In the genomic region with DNA sequence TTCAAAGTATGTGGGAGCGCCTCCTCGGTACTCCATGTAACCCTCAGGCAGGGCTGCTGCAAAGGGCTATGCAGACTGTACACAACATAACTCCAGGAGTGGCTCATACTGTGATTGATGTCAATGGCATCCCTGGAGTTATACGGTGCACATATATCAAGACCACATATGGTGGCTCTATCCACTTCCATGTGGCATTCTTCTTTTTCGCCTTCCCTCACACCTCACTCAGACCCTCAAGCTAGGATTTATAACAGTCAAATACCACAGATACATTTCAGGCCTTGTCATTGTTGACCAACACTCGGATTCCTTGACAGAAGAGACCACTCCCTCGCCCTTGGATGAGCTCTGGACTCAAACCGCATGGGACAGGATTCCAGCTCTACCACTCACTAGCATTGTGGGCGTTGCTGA, we compare ENCODE assay signal across 19 cellular contexts. TPM values are rescaled to one million over a fixed set of nuclear protein-coding genes. Genes with fewer than 3 reads are reported as not detected.
DNase-seq lines count a peak whose midpoint lies in the region; ATAC-seq, FAIRE-seq and TF ChIP-seq lines count a peak whose summit lies in the region.
"Had no signal": no experiment of that assay in that cellular context is flagged by ENCODE, and none has a peak within 500 bp of the region (broad histone marks: within the 10 kb centered on the region; RNA-seq: fewer than 3 reads in every experiment).

No MANE protein-coding gene starts in this region.

- no peak overlapping the region for H3K4me3 Mint-ChIP-seq in CD4-positive, alpha-beta T cell
- H3K4me3 Mint-ChIP-seq: activated naive CD4-positive, alpha-beta T cell treated with anti-CD3 and anti-CD28 coated beads, Interleukin-2, amount 50 U/mL, for 24 hours; CD4-positive, alpha-beta memory T cell; nephron progenitor cell had no signal

- no peak overlapping the region for H2AK5ac ChIP-seq in trophoblast cell (ENCODE audit: low read length)

- POLR2A ChIA-PET in CD4-positive, alpha-beta T cell (lab: Charles Lee): no interaction called here

- TF ChIP-seq CTCF in CD4-positive, alpha-beta T cell (IDR thresholded peaks at IDR 0.05): no peak

- H4K8ac ChIP-seq in trophoblast cell (ENCODE audit: low read depth, low read length): no peak overlapping the region

- H3K18ac ChIP-seq in trophoblast cell (ENCODE audit: low read length): no peak overlapping the region

- H4K91ac ChIP-seq in trophoblast cell (ENCODE audit: low read depth, low read length): no peak overlapping the region

- H3K36me3 Mint-ChIP-seq in CD4-positive, alpha-beta T cell (ENCODE audit: low read depth): no peaks in the 10 kb centered on the region
- H3K36me3 Mint-ChIP-seq: activated naive CD4-positive, alpha-beta T cell treated with anti-CD3 and anti-CD28 coated beads, Interleukin-2, amount 50 U/mL, for 24 hours; CD4-positive, alpha-beta memory T cell had no signal

- H3K4me3 ChIP-seq in trophoblast cell (ENCODE audit: low read depth, low read length) (no peak overlapping the region), H7 (ENCODE audit: insufficient read depth, low read depth, low read length) (no peak overlapping the region)
- H3K4me3 ChIP-seq: colonic mucosa, skin epidermis had no signal

- no peaks in the 10 kb centered on the region for H3K27me3 ChIP-seq in trophoblast cell (ENCODE audit: insufficient read depth, low read length)
- H3K27me3 ChIP-seq in H7 (ENCODE audit: control insufficient read depth, insufficient read depth, low read length): no peaks in the 10 kb centered on the region
- H3K27me3 ChIP-seq in CD4-positive, alpha-beta T cell (ENCODE audit: control insufficient read depth, insufficient read depth, low read length): no peaks in the 10 kb centered on the region
- H3K27me3 ChIP-seq: colonic mucosa had no signal

- peaks cover 21% of the 10 kb centered on the region for H3K79me1 ChIP-seq in trophoblast cell (ENCODE audit: low read length)

- no peaks in the 10 kb centered on the region for H3K4me1 Mint-ChIP-seq in CD4-positive, alpha-beta T cell (ENCODE audit: low read depth)
- H3K4me1 Mint-ChIP-seq: activated naive CD4-positive, alpha-beta T cell treated with anti-CD3 and anti-CD28 coated beads, Interleukin-2, amount 50 U/mL, for 24 hours had no signal

- WGBS in trophoblast cell (ENCODE audit: extremely low coverage, insufficient coverage, insufficient read length): no CpG with 5 or more reads among the region's 8 CpGs

- no peak overlapping the region for H3K14ac ChIP-seq in trophoblast cell (ENCODE audit: low read length)

- H3K9me3 Mint-ChIP-seq in CD4-positive, alpha-beta T cell: no peaks in the 10 kb centered on the region
- H3K9me3 Mint-ChIP-seq: activated naive CD4-positive, alpha-beta T cell treated with anti-CD3 and anti-CD28 coated beads, Interleukin-2, amount 50 U/mL, for 24 hours; CD4-positive, alpha-beta memory T cell; nephron progenitor cell had no signal

- no peak overlapping the region for H3K4ac ChIP-seq in trophoblast cell (ENCODE audit: low read depth, low read length)

- H2BK120ac ChIP-seq in trophoblast cell (ENCODE audit: insufficient read depth, low read length, poor library complexity): no peak overlapping the region

- H3K36me3 ChIP-seq in trophoblast cell (ENCODE audit: control insufficient read depth in 1 of 2, insufficient read depth in 2 of 2, low read length in 2 of 2) (no peaks in the 10 kb centered on the region), H7 (replicated peaks; ENCODE audit: control insufficient read depth, insufficient read depth, low read length) (no peaks in the 10 kb centered on the region)
- H3K36me3 ChIP-seq: colonic mucosa had no signal

- no peak overlapping the region for H4K12ac ChIP-seq in trophoblast cell (ENCODE audit: low read depth, low read length)

- no peak for FAIRE-seq in RCC 7860 (lab: Jason Lieb, UNC)
- FAIRE-seq: frontal cortex had no signal

- H3K23ac ChIP-seq in trophoblast cell (ENCODE audit: low read length): no peak overlapping the region

- no peaks in the 10 kb centered on the region for H3K9me3 ChIP-seq in trophoblast cell (ENCODE audit: insufficient read depth, low read depth, low read length)
- H3K9me3 ChIP-seq in CD4-positive, alpha-beta T cell (ENCODE audit: control insufficient read depth, low read length): no peaks in the 10 kb centered on the region
- H3K9me3 ChIP-seq: colonic mucosa had no signal

- peaks cover 5% of the 10 kb centered on the region for H3K27me3 Mint-ChIP-seq in CD4-positive, alpha-beta T cell
- H3K27me3 Mint-ChIP-seq: activated naive CD4-positive, alpha-beta T cell treated with anti-CD3 and anti-CD28 coated beads, Interleukin-2, amount 50 U/mL, for 24 hours had no signal

- no peak for ATAC-seq in CD4-positive, alpha-beta T cell (ENCODE audit: poor library complexity)

- H3K4me1 ChIP-seq in trophoblast cell (ENCODE audit: control insufficient read depth in 1 of 2, insufficient read depth in 2 of 2, low read length in 2 of 2): peaks cover 13 to 26% of the 10 kb centered on the region in 2 experiments
- H3K4me1 ChIP-seq: colonic mucosa had no signal

- H2BK12ac ChIP-seq in trophoblast cell (ENCODE audit: low read length): no peak overlapping the region

- H3K4me2 ChIP-seq in trophoblast cell (ENCODE audit: low read length): no peak overlapping the region

- DNase-seq in EL (peak; percentile 100), RCC 7860 (ENCODE audit: low spot score) (peak; percentile 27), fibroblast of peridontal ligament (ENCODE audit: extremely low read depth) (peak; percentile 86), trophoblast cell (peak; percentile 97 to 99), DMS153 treated with DMSO at 0.1 percent for 48 hours (lab: John Stamatoyannopoulos, UW; ENCODE audit: unreplicated experiment) (no peak), NCI-H524 treated with DMSO at 0.1 percent for 48 hours (lab: John Stamatoyannopoulos, UW) (no peak), H7 (no peak)
- no peak for DNase-seq in CD4-positive, alpha-beta T cell
- DNase-seq: CD4-positive, alpha-beta memory T cell; colonic mucosa; Kasumi-1; kidney glomerular epithelial cell; NCI-H2029; NCI-H82; nephron progenitor cell; SHP77 had no signal

- no peak overlapping the region for H3K9ac ChIP-seq in trophoblast cell (ENCODE audit: low read length)

- H2AFZ ChIP-seq in trophoblast cell (ENCODE audit: insufficient read depth, low read length, poor library complexity): no peak overlapping the region

- no peak overlapping the region for H3K27ac Mint-ChIP-seq in CD4-positive, alpha-beta T cell
- H3K27ac Mint-ChIP-seq: activated naive CD4-positive, alpha-beta T cell treated with anti-CD3 and anti-CD28 coated beads, Interleukin-2, amount 50 U/mL, for 24 hours; nephron progenitor cell had no signal

- CTCF ChIA-PET in CD4-positive, alpha-beta T cell (lab: Charles Lee): interaction anchor here (1.3 kb wide), 1 partner anchor 17 kb away, joined by 3 read pairs; no protein-coding TSS in a partner anchor

- peak overlapping the region; percentile 45 for H3K27ac ChIP-seq in trophoblast cell (ENCODE audit: low read depth, low read length)
- H3K27ac ChIP-seq in CD4-positive, alpha-beta T cell (ENCODE audit: low read depth, low read length): no peak overlapping the region
- H3K27ac ChIP-seq: colonic mucosa, skin epidermis had no signal

- peaks cover 3% of the 10 kb centered on the region for H3K79me2 ChIP-seq in trophoblast cell (ENCODE audit: control insufficient read depth, insufficient read depth, low read length, poor library complexity)

- intact Hi-C loops in CD4-positive, alpha-beta T cell (cut with DNase I, micrococcal nuclease): no loop called here

- no peak overlapping the region for H2BK5ac ChIP-seq in trophoblast cell (ENCODE audit: low read depth, low read length, poor library complexity)

RNA-seq across cellular contexts. Expression of gene UBL3, which starts 11.3 kb away (rescaled TPM):
- polyA plus RNA-seq in trophoblast cell (2013): 59.8 and 60.3 TPM in 2 replicates
- total RNA-seq in H7 (2014; rRNA removed; shearing (Covaris generic)): 17.5 and 20.4 TPM in 2 replicates
- total RNA-seq in CD4-positive, alpha-beta T cell: 10 to 100 TPM; 39.5 to 41.9 TPM

Comparison
In these comparisons a context has a peak if more than half of its experiments do, and no peak if none do; other contexts are left out.
1. DNase-seq: peak in EL (single experiment), RCC 7860 (single experiment), fibroblast of peridontal ligament (single experiment) and trophoblast cell (2 of 2); none in DMS153 treated with DMSO at 0.1 percent for 48 hours (single experiment), NCI-H524 treated with DMSO at 0.1 percent for 48 hours (single experiment), H7 (single experiment) and CD4-positive, alpha-beta T cell (0 of 10).